Comparison of ENCODE assay signal across 9 cellular contexts in genomic region chr6:18585032-18585573, GRCh38.
DNase-seq lines count a peak whose midpoint lies in the region; ATAC-seq and TF ChIP-seq lines count a peak whose summit lies in the region.
"Had no signal": no experiment of that assay in that cellular context is flagged by ENCODE, and none has a peak within 500 bp of the region (broad histone marks: within the 10 kb centered on the region; RNA-seq: fewer than 3 reads in every experiment).

No MANE protein-coding gene starts in this region.

- TF ChIP-seq CTCF in BE2C (IDR thresholded peaks at IDR 0.05; ENCODE audit: low read depth, low read length) (no peak), Loucy (conservative IDR thresholded peaks at IDR 0.05; ENCODE audit: low read length) (no peak)

- peaks cover 6% of the 10 kb centered on the region; the same call in 1 of the 2 replicates for H3K4me1 ChIP-seq in BE2C
- no peaks in the 10 kb centered on the region for H3K4me1 ChIP-seq in Loucy (ENCODE audit: insufficient read depth, low read length, poor library complexity, severe bottlenecking)

- no peak overlapping the region for H3K9ac ChIP-seq in Loucy (ENCODE audit: low read depth, low read length, poor library complexity, severe bottlenecking)

- H3K9me2 ChIP-seq in Loucy (replicated peaks; ENCODE audit: low read depth, low read length): no peaks in the 10 kb centered on the region

- H3K79me2 ChIP-seq in Loucy (ENCODE audit: insufficient read depth, low read length): no peaks in the 10 kb centered on the region

- no peaks in the 10 kb centered on the region for H4K20me1 ChIP-seq in Loucy (ENCODE audit: insufficient read depth, low read length, poor library complexity, severe bottlenecking)

- H3F3A ChIP-seq in Loucy (ENCODE audit: low read depth): no peaks in the 10 kb centered on the region

- H3K4me3 ChIP-seq in BE2C (ENCODE audit: low read depth, low read length) (no peak overlapping the region), Loucy (ENCODE audit: low read length, poor library complexity, severe bottlenecking) (no peak overlapping the region)

- DNase-seq in BE2C (peak; percentile 49), amniotic epithelial cell (ENCODE audit: low read depth) (peak; percentile 35), left kidney (ENCODE audit: low read depth, low spot score) (peak; percentile 27), HuH-7.5 (ENCODE audit: low spot score) (no peak), OCI-M2 (lab: John Stamatoyannopoulos, UW; ENCODE audit: unreplicated experiment) (no peak), DMS79 (lab: John Stamatoyannopoulos, UW) (no peak)
- DNase-seq: glutamatergic neuron had no signal

- H3K36me3 ChIP-seq in BE2C (no peaks in the 10 kb centered on the region), Loucy (ENCODE audit: insufficient read depth, low read length) (no peaks in the 10 kb centered on the region)

- H3K9me3 ChIP-seq in BE2C (no peaks in the 10 kb centered on the region), Loucy (ENCODE audit: insufficient read depth, low read depth, low read length) (no peaks in the 10 kb centered on the region)

- peak overlapping the region; percentile 15 for H3K4me2 ChIP-seq in Loucy (ENCODE audit: low read depth, low read length, poor library complexity, severe bottlenecking)

- no peak overlapping the region for H2AFZ ChIP-seq in Loucy (ENCODE audit: low read length)

- no peak for ATAC-seq in HG02642 (IDR thresholded peaks at IDR 0.05; ENCODE audit: poor library complexity, unreplicated experiment)

- H3K27me3 ChIP-seq in BE2C: no peaks in the 10 kb centered on the region
- no peaks in the 10 kb centered on the region for H3K27me3 ChIP-seq in Loucy (ENCODE audit: insufficient read depth, low read length, poor library complexity, severe bottlenecking)

Comparison
In these comparisons a context has a peak if more than half of its experiments do, and no peak if none do; other contexts are left out.
1. DNase-seq: peak in BE2C (single experiment), amniotic epithelial cell (single experiment) and left kidney (single experiment); none in HuH-7.5 (single experiment), OCI-M2 (single experiment) and DMS79 (single experiment).